In genomic region chr7:674454-675410, GRCh38 we compare ENCODE assay signal across 17 cellular contexts. TPM values are rescaled to one million over a fixed set of nuclear protein-coding genes. Genes with fewer than 3 reads are reported as not detected.
A peak's percentile ranks its signal among the peaks of the same experiment; 100 is the strongest.
DNase-seq lines count a peak whose midpoint lies in the region; ATAC-seq and TF ChIP-seq lines count a peak whose summit lies in the region.
"Had no signal": no experiment of that assay in that cellular context is flagged by ENCODE, and none has a peak within 500 bp of the region (broad histone marks: within the 10 kb centered on the region; RNA-seq: fewer than 3 reads in every experiment).

No MANE protein-coding gene starts in this region.

- no peaks in the 10 kb centered on the region for H3K36me3 ChIP-seq in CD4-positive, CD25-positive, alpha-beta regulatory T cell (ENCODE audit: control insufficient read depth, insufficient read depth, low read length)
- H3K36me3 ChIP-seq in osteoblast (ENCODE audit: insufficient read depth, low read length) = no peaks in the 10 kb centered on the region

- no peaks in the 10 kb centered on the region for H3K9me3 ChIP-seq in CD4-positive, CD25-positive, alpha-beta regulatory T cell (ENCODE audit: control insufficient read depth in 2 of 2, low read length in 2 of 2)
- H3K9me3 ChIP-seq in osteoblast (ENCODE audit: low read depth, low read length) = no peaks in the 10 kb centered on the region
- H3K9me3 ChIP-seq: tibial artery had no signal

- H2AFZ ChIP-seq in osteoblast (ENCODE audit: low read length) = no peak overlapping the region

- no peak overlapping the region for H3K4me3 ChIP-seq in CD4-positive, CD25-positive, alpha-beta regulatory T cell (ENCODE audit: low read depth, low read length)
- H3K4me3 ChIP-seq in osteoblast (ENCODE audit: insufficient read depth, low read length) = no peak overlapping the region
- H3K4me3 ChIP-seq: tibial artery had no signal

- no peaks in the 10 kb centered on the region for H4K20me1 ChIP-seq in osteoblast (ENCODE audit: insufficient read depth, low read length)

- H3K27me3 Mint-ChIP-seq in CD4-positive, CD25-positive, alpha-beta regulatory T cell = no peaks in the 10 kb centered on the region
- H3K27me3 Mint-ChIP-seq: activated naive CD8-positive, alpha-beta T cell treated with anti-CD3 and anti-CD28 coated beads, Interleukin-2, amount 50 U/mL, for 24 hours; T-helper 17 cell had no signal

- in situ Hi-C loops in SK-MEL-5 (cut with HindIII; ENCODE audit: low pct_unique_long_range_greater_than_20kb, low sequenced_read_pairs) = no loop called here

- no peaks in the 10 kb centered on the region for H3K79me2 ChIP-seq in osteoblast (ENCODE audit: insufficient read depth, low read length)

- no peak for DNase-seq in CD4-positive, CD25-positive, alpha-beta regulatory T cell
- DNase-seq in SK-MEL-5 (ENCODE audit: low read depth, low spot score) = peak; percentile 88
- DNase-seq in head of caudate nucleus = peak in 39 of 42 donors; percentile 12 to 84 (median 64)
- peak; percentile 82 for DNase-seq in osteoblast (ENCODE audit: insufficient read length, low spot score, missing footprints)
- no peak for DNase-seq in NCI-H1694 (lab: John Stamatoyannopoulos, UW)
- no peak for DNase-seq in NCI-H2029 (lab: John Stamatoyannopoulos, UW)
- DNase-seq: activated CD4-positive, alpha-beta T cell treated with anti-CD3 and anti-CD28 coated beads for 1 hour; activated CD8-positive, alpha-beta memory T cell treated with anti-CD3 and anti-CD28 coated beads, Interleukin-2, amount 50 U/mL, for 48 hours; activated naive CD8-positive, alpha-beta T cell treated with anti-CD3 and anti-CD28 coated beads, Interleukin-2, amount 50 U/mL, for 24 hours; cerebellar nuclear complex; islet precursor cell; RPMI8226; T-helper 17 cell had no signal

- no peak for TF ChIP-seq CTCF in osteoblast (IDR thresholded peaks at IDR 0.05; ENCODE audit: extremely low read depth, low read depth, low read length)

- peaks cover 21% of the 10 kb centered on the region for H3K36me3 Mint-ChIP-seq in CD4-positive, CD25-positive, alpha-beta regulatory T cell

- intact Hi-C loops in head of caudate nucleus (cut with DNase I) = no loop called here

- no peaks in the 10 kb centered on the region for H3K9me3 Mint-ChIP-seq in CD4-positive, CD25-positive, alpha-beta regulatory T cell
- H3K9me3 Mint-ChIP-seq: mesothelial cell of epicardium had no signal

- H3K4me3 Mint-ChIP-seq in CD4-positive, CD25-positive, alpha-beta regulatory T cell = no peak overlapping the region
- H3K4me3 Mint-ChIP-seq: activated naive CD8-positive, alpha-beta T cell treated with anti-CD3 and anti-CD28 coated beads, Interleukin-2, amount 50 U/mL, for 24 hours; mesothelial cell of epicardium; T-helper 17 cell had no signal

- peak overlapping the region; percentile 75 to 92 (median 84) for H3K27ac Mint-ChIP-seq in CD4-positive, CD25-positive, alpha-beta regulatory T cell
- H3K27ac Mint-ChIP-seq: mesothelial cell of epicardium, T-helper 17 cell had no signal

- H3K4me1 ChIP-seq in CD4-positive, CD25-positive, alpha-beta regulatory T cell (ENCODE audit: control insufficient read depth, insufficient read depth, low read length, poor library complexity, severe bottlenecking) = no peaks in the 10 kb centered on the region
- no peaks in the 10 kb centered on the region for H3K4me1 ChIP-seq in osteoblast (ENCODE audit: insufficient read depth, low read length)
- H3K4me1 ChIP-seq: tibial artery had no signal

- no peak overlapping the region for H3K27ac ChIP-seq in CD4-positive, CD25-positive, alpha-beta regulatory T cell (ENCODE audit: insufficient read depth, low read length, poor library complexity, severe bottlenecking)
- H3K27ac ChIP-seq in osteoblast (ENCODE audit: low read depth, low read length) = no peak overlapping the region
- H3K27ac ChIP-seq: tibial artery had no signal

- no peaks in the 10 kb centered on the region for H3K4me1 Mint-ChIP-seq in CD4-positive, CD25-positive, alpha-beta regulatory T cell
- H3K4me1 Mint-ChIP-seq: activated naive CD8-positive, alpha-beta T cell treated with anti-CD3 and anti-CD28 coated beads, Interleukin-2, amount 50 U/mL, for 24 hours; mesothelial cell of epicardium had no signal

- no peak for ATAC-seq in CD4-positive, CD25-positive, alpha-beta regulatory T cell (ENCODE audit: low read depth in 2 of 2)
- no peak for ATAC-seq in GM18511 (IDR thresholded peaks at IDR 0.05; ENCODE audit: unreplicated experiment)
- ATAC-seq in GM19397 (IDR thresholded peaks at IDR 0.05; ENCODE audit: unreplicated experiment) = no peak
- ATAC-seq: activated naive CD8-positive, alpha-beta T cell treated with anti-CD3 and anti-CD28 coated beads, Interleukin-2, amount 50 U/mL, for 24 hours; T-helper 17 cell had no signal

- H3K27me3 ChIP-seq in CD4-positive, CD25-positive, alpha-beta regulatory T cell (ENCODE audit: control insufficient read depth, insufficient read depth, low read length) = no peaks in the 10 kb centered on the region
- no peaks in the 10 kb centered on the region for H3K27me3 ChIP-seq in osteoblast (ENCODE audit: insufficient read depth, low read length)
- H3K27me3 ChIP-seq: tibial artery had no signal

- H3K4me2 ChIP-seq in osteoblast (ENCODE audit: insufficient read depth, low read length) = no peak overlapping the region

RNA-seq across cellular contexts. Expression of gene DNAAF5, which starts 51.8 kb away (rescaled TPM):
- 11.9 TPM for total RNA-seq in CD4-positive, CD25-positive, alpha-beta regulatory T cell
- polyA plus RNA-seq in CD4-positive, CD25-positive, alpha-beta regulatory T cell = 1 to 10 TPM in 3 of 4 donors, under 1 TPM in 1; 0.84 to 3.2 (median 2.0) TPM
- total RNA-seq in SK-MEL-5 (2014; rRNA removed; shearing (Covaris generic)) = 71.2 and 71.7 TPM in 2 replicates
- polyA plus RNA-seq in SK-MEL-5 (2015; cell fraction: cytosol; rRNA removed) = 118 and 126 TPM in 2 replicates
- 45.5 and 51.7 TPM in 2 replicates for polyA plus RNA-seq in SK-MEL-5 (2015; cell fraction: nucleus; rRNA removed)
- total RNA-seq in osteoblast = 19.7 and 22.4 TPM in 2 replicates

RNA-seq across cellular contexts. Expression of gene PRKAR1B, which starts 52.3 kb away (rescaled TPM):
- 12.5 TPM for total RNA-seq in CD4-positive, CD25-positive, alpha-beta regulatory T cell
- 1 to 10 TPM; 4.9 to 7.0 (median 6.2) TPM for polyA plus RNA-seq in CD4-positive, CD25-positive, alpha-beta regulatory T cell
- total RNA-seq in SK-MEL-5 (2014; rRNA removed; shearing (Covaris generic)) = 8.2 and 13.9 TPM in 2 replicates
- 12.2 and 23.2 TPM in 2 replicates for polyA plus RNA-seq in SK-MEL-5 (2015; cell fraction: cytosol; rRNA removed)
- 5.9 and 8.1 TPM in 2 replicates for polyA plus RNA-seq in SK-MEL-5 (2015; cell fraction: nucleus; rRNA removed)
- 5.9 and 6.5 TPM in 2 replicates for total RNA-seq in osteoblast

Comparison
In these comparisons a context has a peak if more than half of its experiments do, and no peak if none do; other contexts are left out.
1. DNase-seq: peak in SK-MEL-5 (single experiment), head of caudate nucleus (39 of 42) and osteoblast (single experiment); none in CD4-positive, CD25-positive, alpha-beta regulatory T cell (0 of 3), NCI-H1694 (single experiment) and NCI-H2029 (single experiment).